ENCODE assay signal across 7 cellular contexts in the genomic region with DNA sequence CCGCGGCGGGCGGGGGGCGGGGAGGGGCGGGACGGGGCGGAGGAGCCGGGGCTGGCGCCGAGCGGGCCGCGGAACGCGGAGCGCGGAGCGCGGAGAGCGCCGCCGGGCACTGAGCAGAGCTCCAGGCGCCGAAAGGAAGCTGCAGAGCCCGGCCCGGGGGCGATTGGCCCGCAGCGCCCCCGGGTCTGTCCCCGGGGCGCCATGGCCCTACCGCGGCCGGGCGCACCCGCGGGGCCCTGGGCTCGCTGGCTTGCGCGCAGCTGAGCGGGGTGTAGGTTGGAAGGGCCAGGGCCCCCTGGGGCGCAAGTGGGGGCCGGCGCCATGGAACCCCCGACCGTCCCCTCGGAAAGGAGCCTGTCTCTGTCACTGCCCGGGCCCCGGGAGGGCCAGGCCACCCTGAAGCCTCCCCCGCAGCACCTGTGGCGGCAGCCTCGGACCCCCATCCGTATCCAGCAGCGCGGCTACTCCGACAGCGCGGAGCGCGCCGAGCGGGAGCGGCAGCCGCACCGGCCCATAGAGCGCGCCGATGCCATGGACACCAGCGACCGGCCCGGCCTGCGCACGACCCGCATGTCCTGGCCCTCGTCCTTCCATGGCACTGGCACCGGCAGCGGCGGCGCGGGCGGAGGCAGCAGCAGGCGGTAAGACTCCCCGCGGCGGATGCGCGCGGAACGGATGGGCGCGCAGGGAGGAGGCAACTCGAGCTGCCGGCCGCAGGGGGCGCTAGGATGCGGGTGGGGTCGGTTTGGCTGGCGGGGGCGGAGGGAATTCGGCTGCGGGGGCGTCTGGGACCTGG. TPM values are rescaled to one million over a fixed set of nuclear protein-coding genes. Genes with fewer than 3 reads are reported as not detected.
A peak's percentile ranks its signal among the peaks of the same experiment; 100 is the strongest.
DNase-seq lines count a peak whose midpoint lies in the region; FAIRE-seq and TF ChIP-seq lines count a peak whose summit lies in the region.

Gene PDE4A (plus strand): TSS at position 95 of the 796 bp plus-strand sequence. CDS start 227 bp downstream, at position 322.

- no peaks in the 10 kb centered on the region for H3K27me3 ChIP-seq in GM06990 (replicated peaks; ENCODE audit: control insufficient read depth, insufficient read depth, low read length)

- TF ChIP-seq POLR2A in GM12892 (IDR thresholded peaks at IDR 0.05; ENCODE audit: low read depth, low read length), result no peak

- H3K4me3 ChIP-seq in GM06990 (replicated peaks; ENCODE audit: low read depth, low read length) (peak within 1 kb of the TSS; percentile 57), fibroblast of the aortic adventitia (ENCODE audit: low read depth, low read length) (peak within 1 kb of the TSS; percentile 45)

- no peak for FAIRE-seq in GM12892 (lab: Jason Lieb, UNC)

- TF ChIP-seq CTCF in GM06990 (IDR thresholded peaks at IDR 0.05; ENCODE audit: insufficient read depth, low read length, poor library complexity, severe bottlenecking) (peak; percentile 59), fibroblast of the aortic adventitia (IDR thresholded peaks at IDR 0.05; ENCODE audit: insufficient read depth, low read length) (peak; percentile 44)

- DNase-seq in GM06990 (ENCODE audit: extremely low read depth, insufficient read length) (peak; percentile 81), MV-4-11 (lab: John Stamatoyannopoulos, UW) (peak; percentile 48), fibroblast of the aortic adventitia (ENCODE audit: low read depth) (no peak), retina (peak; percentile 52), GM12892 (ENCODE audit: insufficient read length) (no peak), cerebellar cortex (ENCODE audit: low spot score) (no peak)
- DNase-seq in activated CD8-positive, alpha-beta memory T cell treated with anti-CD3 and anti-CD28 coated beads, Interleukin-2, amount 50 U/mL, for 48 hours, result peak; percentile 86

- no peaks in the 10 kb centered on the region for H3K36me3 ChIP-seq in GM06990 (ENCODE audit: control insufficient read depth, insufficient read depth, low read length)

RNA-seq across cellular contexts. Expression of gene PDE4A, which starts in this region (rescaled TPM):
- total RNA-seq in fibroblast of the aortic adventitia (ENCODE audit: low replicate concordance), result 1.8 and 7.0 TPM in 2 replicates
- polyA plus RNA-seq in GM12892 (2012; ENCODE audit: missing spikeins), result 4.5 TPM

Comparison
In these comparisons a context has a peak if more than half of its experiments do, and no peak if none do; other contexts are left out.
1. DNase-seq: peak in GM06990 (single experiment), MV-4-11 (single experiment), activated CD8-positive, alpha-beta memory T cell treated with anti-CD3 and anti-CD28 coated beads, Interleukin-2, amount 50 U/mL, for 48 hours (single experiment) and retina (single experiment); none in fibroblast of the aortic adventitia (single experiment), GM12892 (single experiment) and cerebellar cortex (single experiment).